8 cellular contexts compared by ENCODE assay signal in genomic region chr9:131096490-131097258, GRCh38. TPM values are rescaled to one million over a fixed set of nuclear protein-coding genes. Genes with fewer than 3 reads are reported as not detected.
DNase-seq lines count a peak whose midpoint lies in the region; ATAC-seq and TF ChIP-seq lines count a peak whose summit lies in the region.

AIF1L (plus strand) TSS chr9:131096531; CDS start chr9:131096630, 99 bp downstream.

- H3K36me3 ChIP-seq in fibroblast of lung (ENCODE audit: control insufficient read depth, insufficient read depth, low read length) (no peaks in the 10 kb centered on the region), neural cell (ENCODE audit: insufficient read depth, low read length) (no peaks in the 10 kb centered on the region), aorta (ENCODE audit: control insufficient read depth in 1 of 2, insufficient read depth in 2 of 2, low read length in 1 of 2) (no peaks in the 10 kb centered on the region)

- peaks cover 3% of the 10 kb centered on the region for H3F3A ChIP-seq in neural cell (ENCODE audit: insufficient read depth, low read length, poor library complexity, severe bottlenecking)

- H3K27ac ChIP-seq in fibroblast of lung (ENCODE audit: insufficient read depth, low read length) (no peak within 1 kb of the TSS), neural cell (ENCODE audit: low read length) (no peak within 1 kb of the TSS), aorta (ENCODE audit: low read depth in 1 of 2, low read length in 2 of 2) (peak within 1 kb of the TSS in 1 of 2 donors; percentile 20)

- no peak within 1 kb of the TSS for H3K9ac ChIP-seq in fibroblast of lung (ENCODE audit: insufficient read depth, low read length)
- peak within 1 kb of the TSS; percentile 47 for H3K9ac ChIP-seq in neural cell (ENCODE audit: low read length)

- no peak for TF ChIP-seq RAD21 in neural cell (conservative IDR thresholded peaks at IDR 0.05)

- H4K20me1 ChIP-seq in fibroblast of lung (ENCODE audit: control insufficient read depth, extremely low read depth, insufficient read depth, low read length) (no peaks in the 10 kb centered on the region), neural cell (ENCODE audit: insufficient read depth) (no peaks in the 10 kb centered on the region)

- H3K9me3 ChIP-seq in fibroblast of lung (ENCODE audit: control insufficient read depth, insufficient read depth, low read depth, low read length) (no peaks in the 10 kb centered on the region), neural cell (ENCODE audit: low read length) (no peaks in the 10 kb centered on the region), aorta (ENCODE audit: control insufficient read depth, low read length) (no peaks in the 10 kb centered on the region)

- DNase-seq in AG20443 (ENCODE audit: low spot score) (peak; percentile 66), HuH-7 (ENCODE audit: low spot score) (peak; percentile 84), fibroblast of lung (ENCODE audit: low read depth in 2 of 2) (no peak), aorta (peak in 1 of 2 donors; percentile 76), CD1c-positive myeloid dendritic cell (ENCODE audit: extremely low spot score) (no peak)
- DNase-seq in activated CD4-positive, alpha-beta T cell treated with anti-CD3 and anti-CD28 coated beads, Interleukin-2, amount 50 U/mL, for 48 hours, result peak; percentile 8 to 13

- peak within 1 kb of the TSS; percentile 59 for H3K4me2 ChIP-seq in fibroblast of lung (ENCODE audit: extremely low read depth, insufficient read depth, low read length)
- H3K4me2 ChIP-seq in neural cell (ENCODE audit: low read length), result peak within 1 kb of the TSS; percentile 41

- WGBS in aorta, 2 donors, result 0 to 1% methylated on average over 57 to 85 of the region's 85 CpGs

- no peak within 1 kb of the TSS for H2AFZ ChIP-seq in fibroblast of lung (ENCODE audit: low read length)
- H2AFZ ChIP-seq in neural cell (ENCODE audit: low read depth, low read length), result no peak within 1 kb of the TSS

- intact Hi-C loops in aorta (cut with DNase I), result no loop called here

- H3K27me3 ChIP-seq in fibroblast of lung (ENCODE audit: control insufficient read depth, insufficient read depth, low read length) (peaks cover 38% of the 10 kb centered on the region), neural cell (ENCODE audit: insufficient read depth, low read depth, low read length) (peaks cover 20% of the 10 kb centered on the region), aorta (ENCODE audit: control insufficient read depth in 1 of 2, insufficient read depth in 2 of 2, low read length in 1 of 2) (no peaks in the 10 kb centered on the region)

- no peak for TF ChIP-seq EP300 in neural cell (conservative IDR thresholded peaks at IDR 0.05; ENCODE audit: poor library complexity, severe bottlenecking)

- no peak for TF ChIP-seq CTCF in fibroblast of lung (conservative IDR thresholded peaks at IDR 0.05 in 1 of 2, IDR thresholded peaks at IDR 0.05 in 1 of 2; ENCODE audit: low read depth in 1 of 2, low read length in 2 of 2)
- TF ChIP-seq CTCF in neural cell (IDR thresholded peaks at IDR 0.05; ENCODE audit: poor library complexity, severe bottlenecking), result no peak

- H3K9me2 ChIP-seq in neural cell (ENCODE audit: insufficient read depth, low read length), result no peaks in the 10 kb centered on the region

- H3K4me1 ChIP-seq in fibroblast of lung (ENCODE audit: control insufficient read depth, extremely low read depth, insufficient read depth, low read length) (peaks cover 5% of the 10 kb centered on the region), aorta (ENCODE audit: control insufficient read depth in 1 of 2, insufficient read depth in 2 of 2, low read length in 2 of 2) (no peaks in the 10 kb centered on the region)

- ATAC-seq in aorta (ENCODE audit: low FRiP score) (no peak), HG03378 (IDR thresholded peaks at IDR 0.05; ENCODE audit: unreplicated experiment) (no peak)

- H3K4me3 ChIP-seq in fibroblast of lung (replicated peaks in 1 of 4; ENCODE audit: control extremely low read depth in 1 of 4, insufficient read depth in 1 of 4, low read depth in 3 of 4, low read length in 4 of 4) (peak within 1 kb of the TSS in 3 of 4 experiments; percentile 14 to 51 (median 33)), neural cell (ENCODE audit: low read length) (peak within 1 kb of the TSS; percentile 74), aorta (ENCODE audit: low read length in 2 of 2) (peak within 1 kb of the TSS; percentile 42 to 43)

- H3K79me2 ChIP-seq in fibroblast of lung (ENCODE audit: control insufficient read depth, insufficient read depth, low read length) (no peaks in the 10 kb centered on the region), neural cell (replicated peaks; ENCODE audit: insufficient read depth, low read length) (no peaks in the 10 kb centered on the region)

TF ChIP-seq in neural cell, 6 proteins besides CTCF, POLR2A, EP300 and RAD21:
- TF ChIP-seq POLR2AphosphoS5 (IDR thresholded peaks at IDR 0.05) (peak; percentile 5), MXI1 (conservative IDR thresholded peaks at IDR 0.05; ENCODE audit: poor library complexity, severe bottlenecking) (peak; percentile 35), REST (IDR thresholded peaks at IDR 0.05; ENCODE audit: borderline replicate concordance) (no peak), SMC3 (conservative IDR thresholded peaks at IDR 0.05; ENCODE audit: poor library complexity) (no peak), TAF1 (IDR thresholded peaks at IDR 0.05; ENCODE audit: low read depth) (no peak), EZH2 (IDR thresholded peaks at IDR 0.05; ENCODE audit: borderline replicate concordance, insufficient read depth, low read length, poor library complexity, severe bottlenecking) (peak; percentile 34)

RNA-seq across cellular contexts. Expression of gene AIF1L, which starts in this region (rescaled TPM):
- total RNA-seq in fibroblast of lung (0.51 and 3.3 TPM in 2 replicates), aorta (10 to 100 TPM; 17.4 to 38.1 TPM)
- polyA plus RNA-seq in fibroblast of lung (1.8 and 2.3 TPM in 2 replicates), neural cell (3.4 TPM in 2 replicates), aorta (10 to 100 TPM in 1 of 2 donors, 1 to 10 TPM in 1; 5.5 to 37.8 TPM)
- 1.2 and 1.7 TPM in 2 replicates for polyA plus RNA-seq in fibroblast of lung (2012)
- polyA minus RNA-seq in fibroblast of lung (ENCODE audit: low replicate concordance) (0.93 and 2.1 TPM in 2 replicates), neural cell (2.2 and 2.7 TPM in 2 replicates)

Comparison
In these comparisons a context has a peak if more than half of its experiments do, and no peak if none do; other contexts are left out.
1. DNase-seq: peak in AG20443 (single experiment), HuH-7 (single experiment) and activated CD4-positive, alpha-beta T cell treated with anti-CD3 and anti-CD28 coated beads, Interleukin-2, amount 50 U/mL, for 48 hours (2 of 2); none in fibroblast of lung (0 of 2) and CD1c-positive myeloid dendritic cell (single experiment).
2. Peak in every context shown above with its lines, with median percentiles within 50 percentile points of each other: H3K4me3 ChIP-seq.